Comparison of ENCODE assay signal across 1 cellular context in the genomic region with DNA sequence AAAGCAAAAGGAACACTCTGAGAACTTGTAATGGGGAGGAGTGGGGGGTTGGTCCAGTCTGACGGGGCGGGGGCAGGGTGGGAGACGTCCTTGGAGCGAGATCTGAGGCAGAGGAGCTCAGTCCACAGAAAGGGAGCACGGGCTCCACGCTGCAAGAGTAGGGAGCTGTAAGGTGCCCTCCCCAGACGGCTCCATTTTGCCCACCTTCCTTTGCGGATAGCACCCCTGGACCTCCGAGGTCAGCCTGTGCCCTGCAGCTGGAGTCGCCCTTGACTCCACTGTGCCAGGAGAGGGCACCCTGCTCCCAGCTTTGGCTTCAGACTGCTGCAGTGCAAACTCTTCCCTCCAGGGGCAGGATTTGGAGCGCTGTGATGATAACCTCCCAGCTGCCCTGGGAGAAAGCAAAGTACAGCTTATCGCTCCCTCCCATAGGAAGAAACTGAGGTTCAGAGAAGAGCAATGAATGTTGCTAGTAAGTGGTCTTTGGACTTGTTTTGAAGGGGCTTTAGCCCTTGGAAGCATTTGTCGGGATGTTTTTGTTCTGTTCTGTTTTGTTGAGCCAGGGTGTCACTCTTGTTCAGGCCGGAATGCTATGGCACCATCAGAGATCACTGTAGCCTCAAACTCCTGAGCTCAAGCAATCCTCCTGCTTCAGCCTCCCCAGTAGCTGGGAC.
TF ChIP-seq lines count a peak whose summit lies in the region.

No MANE protein-coding gene starts in this region.

TF ChIP-seq in HepG2, 621 proteins besides CTCF, POLR2A, EP300 and RAD21 (continued from another document and continues in another):
- TF ChIP-seq CREB3 (CRISPR knock-in tag; IDR thresholded peaks at IDR 0.05) (no peak), NR2C2 (CRISPR knock-in tag; IDR thresholded peaks at IDR 0.05; ENCODE audit: borderline replicate concordance) (peak; percentile 65; the same call in 1 of the 2 replicates), CHCHD3 (CRISPR knock-in tag; IDR thresholded peaks at IDR 0.05) (no peak), LBX2 (CRISPR knock-in tag; IDR thresholded peaks at IDR 0.05; ENCODE audit: borderline replicate concordance) (no peak; the same call in 1 of the 2 replicates), ZBTB3 (CRISPR knock-in tag; IDR thresholded peaks at IDR 0.05; ENCODE audit: borderline replicate concordance, low read depth) (peak; percentile 66; the same call in 1 of the 2 replicates), ZNF143 (CRISPR knock-in tag; IDR thresholded peaks at IDR 0.05) (peak; percentile 77), IKZF1 (IDR thresholded peaks at IDR 0.05) (no peak), ZNF776 (CRISPR knock-in tag; IDR thresholded peaks at IDR 0.05) (no peak), SIX4 (CRISPR knock-in tag; IDR thresholded peaks at IDR 0.05) (0 out of 2 replicates have a peak, but pooled peaks have one; percentile 22), CBX1 (IDR thresholded peaks at IDR 0.05; ENCODE audit: low read depth) (peak; percentile 99), MEIS1 (CRISPR knock-in tag; IDR thresholded peaks at IDR 0.05; ENCODE audit: borderline replicate concordance) (peak; percentile 96), NFYB (CRISPR knock-in tag; IDR thresholded peaks at IDR 0.05) (no peak), ZNF383 (CRISPR knock-in tag; IDR thresholded peaks at IDR 0.05; ENCODE audit: borderline replicate concordance) (no peak), IRX3 (CRISPR knock-in tag; IDR thresholded peaks at IDR 0.05; ENCODE audit: borderline replicate concordance, low read depth) (no peak), NRL (CRISPR knock-in tag; IDR thresholded peaks at IDR 0.05; ENCODE audit: borderline replicate concordance) (peak; percentile 84; the same call in 1 of the 2 replicates), NPAS2 (CRISPR knock-in tag; IDR thresholded peaks at IDR 0.05; ENCODE audit: borderline replicate concordance) (no peak), CCAR2 (optimal IDR thresholded peaks at IDR 0.05; ENCODE audit: low read depth, low read length) (no peak), ZBTB10 (CRISPR knock-in tag; IDR thresholded peaks at IDR 0.05; ENCODE audit: borderline replicate concordance) (no peak; the same call in 1 of the 2 replicates), ZFP37 (CRISPR knock-in tag; IDR thresholded peaks at IDR 0.05; ENCODE audit: borderline replicate concordance) (no peak), ZNF121 (CRISPR knock-in tag; IDR thresholded peaks at IDR 0.05) (peak; percentile 69; the same call in 1 of the 2 replicates), RBAK (CRISPR knock-in tag; IDR thresholded peaks at IDR 0.05) (no peak), HOXA9 (CRISPR knock-in tag; IDR thresholded peaks at IDR 0.05; ENCODE audit: borderline replicate concordance) (no peak), ZNF501 (CRISPR knock-in tag; IDR thresholded peaks at IDR 0.05) (peak; percentile 90), ZNF280B (CRISPR knock-in tag; IDR thresholded peaks at IDR 0.05; ENCODE audit: borderline replicate concordance) (peak; percentile 75; the same call in 1 of the 2 replicates), ZNF552 (CRISPR knock-in tag; IDR thresholded peaks at IDR 0.05; ENCODE audit: borderline replicate concordance) (no peak), SAFB2 (CRISPR knock-in tag; IDR thresholded peaks at IDR 0.05; ENCODE audit: borderline replicate concordance, low read depth) (peak; percentile 83; the same call in 1 of the 2 replicates), REXO4 (CRISPR knock-in tag; IDR thresholded peaks at IDR 0.05; ENCODE audit: borderline replicate concordance) (no peak), ZNF512 (CRISPR knock-in tag; IDR thresholded peaks at IDR 0.05) (peak; percentile 87; the same call in 1 of the 2 replicates), ZNF747 (CRISPR knock-in tag; IDR thresholded peaks at IDR 0.05; ENCODE audit: borderline replicate concordance) (peak; percentile 91; the same call in 1 of the 2 replicates), YY1 (IDR thresholded peaks at IDR 0.05; ENCODE audit: insufficient read depth, insufficient replicate concordance, low read depth, low read length) (peak; percentile 85), ZNF543 (CRISPR knock-in tag; IDR thresholded peaks at IDR 0.05) (0 out of 2 replicates have a peak, but pooled peaks have one; percentile 27), ZBTB20 (CRISPR knock-in tag; IDR thresholded peaks at IDR 0.05; ENCODE audit: borderline replicate concordance, low read depth) (peak; percentile 58; the same call in 1 of the 2 replicates), MEF2D (CRISPR knock-in tag; IDR thresholded peaks at IDR 0.05) (peak; percentile 85), ZNF513 (CRISPR knock-in tag; conservative IDR thresholded peaks at IDR 0.05) (no peak), RXRA (CRISPR knock-in tag; IDR thresholded peaks at IDR 0.05) (peak; percentile 87), KDM6A (CRISPR knock-in tag; IDR thresholded peaks at IDR 0.05; ENCODE audit: low read depth) (no peak), ZNF672 (CRISPR knock-in tag; IDR thresholded peaks at IDR 0.05) (no peak), ZNF841 (CRISPR knock-in tag; IDR thresholded peaks at IDR 0.05; ENCODE audit: borderline replicate concordance) (no peak), MTF2 (CRISPR knock-in tag; IDR thresholded peaks at IDR 0.05; ENCODE audit: borderline replicate concordance) (peak; percentile 77), ZNF660 (CRISPR knock-in tag; IDR thresholded peaks at IDR 0.05; ENCODE audit: borderline replicate concordance, low read depth) (no peak), KMT2B (CRISPR knock-in tag; IDR thresholded peaks at IDR 0.05) (peak; percentile 69; the same call in 1 of the 2 replicates), HNRNPLL (IDR thresholded peaks at IDR 0.05; ENCODE audit: low read depth, low read length, poor library complexity, severe bottlenecking) (peak; percentile 29), SP1 (IDR thresholded peaks at IDR 0.05) (no peak), SP1 (CRISPR knock-in tag; IDR thresholded peaks at IDR 0.05) (peak; percentile 67; the same call in 1 of the 2 replicates), FOSL2 (CRISPR knock-in tag; IDR thresholded peaks at IDR 0.05) (peak; percentile 87)
- TF ChIP-seq, protein P1, sequence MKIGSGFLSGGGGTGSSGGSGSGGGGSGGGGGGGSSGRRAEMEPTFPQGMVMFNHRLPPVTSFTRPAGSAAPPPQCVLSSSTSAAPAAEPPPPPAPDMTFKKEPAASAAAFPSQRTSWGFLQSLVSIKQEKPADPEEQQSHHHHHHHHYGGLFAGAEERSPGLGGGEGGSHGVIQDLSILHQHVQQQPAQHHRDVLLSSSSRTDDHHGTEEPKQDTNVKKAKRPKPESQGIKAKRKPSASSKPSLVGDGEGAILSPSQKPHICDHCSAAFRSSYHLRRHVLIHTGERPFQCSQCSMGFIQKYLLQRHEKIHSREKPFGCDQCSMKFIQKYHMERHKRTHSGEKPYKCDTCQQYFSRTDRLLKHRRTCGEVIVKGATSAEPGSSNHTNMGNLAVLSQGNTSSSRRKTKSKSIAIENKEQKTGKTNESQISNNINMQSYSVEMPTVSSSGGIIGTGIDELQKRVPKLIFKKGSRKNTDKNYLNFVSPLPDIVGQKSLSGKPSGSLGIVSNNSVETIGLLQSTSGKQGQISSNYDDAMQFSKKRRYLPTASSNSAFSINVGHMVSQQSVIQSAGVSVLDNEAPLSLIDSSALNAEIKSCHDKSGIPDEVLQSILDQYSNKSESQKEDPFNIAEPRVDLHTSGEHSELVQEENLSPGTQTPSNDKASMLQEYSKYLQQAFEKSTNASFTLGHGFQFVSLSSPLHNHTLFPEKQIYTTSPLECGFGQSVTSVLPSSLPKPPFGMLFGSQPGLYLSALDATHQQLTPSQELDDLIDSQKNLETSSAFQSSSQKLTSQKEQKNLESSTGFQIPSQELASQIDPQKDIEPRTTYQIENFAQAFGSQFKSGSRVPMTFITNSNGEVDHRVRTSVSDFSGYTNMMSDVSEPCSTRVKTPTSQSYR (CRISPR knock-in tag; IDR thresholded peaks at IDR 0.05; ENCODE audit: borderline replicate concordance): peak; percentile 56; the same call in 1 of the 2 replicates
- TF ChIP-seq, protein P2, sequence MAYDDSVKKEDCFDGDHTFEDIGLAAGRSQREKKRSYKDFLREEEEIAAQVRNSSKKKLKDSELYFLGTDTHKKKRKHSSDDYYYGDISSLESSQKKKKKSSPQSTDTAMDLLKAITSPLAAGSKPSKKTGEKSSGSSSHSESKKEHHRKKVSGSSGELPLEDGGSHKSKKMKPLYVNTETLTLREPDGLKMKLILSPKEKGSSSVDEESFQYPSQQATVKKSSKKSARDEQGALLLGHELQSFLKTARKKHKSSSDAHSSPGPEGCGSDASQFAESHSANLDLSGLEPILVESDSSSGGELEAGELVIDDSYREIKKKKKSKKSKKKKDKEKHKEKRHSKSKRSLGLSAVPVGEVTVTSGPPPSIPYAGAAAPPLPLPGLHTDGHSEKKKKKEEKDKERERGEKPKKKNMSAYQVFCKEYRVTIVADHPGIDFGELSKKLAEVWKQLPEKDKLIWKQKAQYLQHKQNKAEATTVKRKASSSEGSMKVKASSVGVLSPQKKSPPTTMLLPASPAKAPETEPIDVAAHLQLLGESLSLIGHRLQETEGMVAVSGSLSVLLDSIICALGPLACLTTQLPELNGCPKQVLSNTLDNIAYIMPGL (CRISPR knock-in tag; IDR thresholded peaks at IDR 0.05; ENCODE audit: borderline replicate concordance in 1 of 2, low read depth in 1 of 2): peak; percentile 99 to 100
